In genomic region chrX:107741318-107741813, GRCh38 we compare ENCODE assay signal across 8 cellular contexts. TPM values are rescaled to one million over a fixed set of nuclear protein-coding genes. Genes with fewer than 3 reads are reported as not detected.
DNase-seq lines count a peak whose midpoint lies in the region; ATAC-seq, FAIRE-seq and TF ChIP-seq lines count a peak whose summit lies in the region.

No MANE protein-coding gene starts in this region.

- H3K36me3 ChIP-seq in keratinocyte (ENCODE audit: control insufficient read depth in 2 of 2, extremely low read depth in 1 of 2, insufficient read depth in 2 of 2, low read length in 2 of 2) (no peaks in the 10 kb centered on the region), tibial nerve (no peaks in the 10 kb centered on the region)

- TF ChIP-seq CTCF in AG04450 (IDR thresholded peaks at IDR 0.05; ENCODE audit: low read depth, low read length), result no peak
- no peak for TF ChIP-seq CTCF in keratinocyte (optimal IDR thresholded peaks at IDR 0.05 in 1 of 3, IDR thresholded peaks at IDR 0.05 in 1 of 3, conservative IDR thresholded peaks at IDR 0.05 in 1 of 3; ENCODE audit: extremely low read depth in 1 of 3, insufficient read depth in 2 of 3, low read length in 3 of 3)
- no peak for TF ChIP-seq CTCF in tibial nerve (IDR thresholded peaks at IDR 0.05)

- TF ChIP-seq EP300 in tibial nerve (IDR thresholded peaks at IDR 0.05), result no peak

- no peaks in the 10 kb centered on the region for H4K20me1 ChIP-seq in keratinocyte (ENCODE audit: control insufficient read depth, extremely low read depth, insufficient read depth, low read length)

- CTCF ChIA-PET in AG04450 (lab: Charles Lee), result interaction anchor here (0.5 to 1.5 kb wide), 2 partner anchors 36 to 87 kb away, joined by 3 read pairs; partner anchors contain the start of gene NCBP2L

- POLR2A ChIA-PET in AG04450 (lab: Yijun Ruan, JAX), result no interaction called here

- H3K27me3 Mint-ChIP-seq in T-helper 1 cell treated with Interleukin-12 subunit alpha and Interleukin-12 subunit beta and Interleukin-4 antibody, amounts not matched to agents 30 μg/mL and 1 μg/mL, for 36 hours (ENCODE audit: low read depth), result no peaks in the 10 kb centered on the region

- peaks cover 2% of the 10 kb centered on the region for H3K36me3 Mint-ChIP-seq in T-helper 1 cell treated with Interleukin-12 subunit alpha and Interleukin-12 subunit beta and Interleukin-4 antibody, amounts not matched to agents 30 μg/mL and 1 μg/mL, for 36 hours (ENCODE audit: low read depth)

- H3K9me3 Mint-ChIP-seq in T-helper 1 cell treated with Interleukin-12 subunit alpha and Interleukin-12 subunit beta and Interleukin-4 antibody, amounts not matched to agents 30 μg/mL and 1 μg/mL, for 36 hours, result no peaks in the 10 kb centered on the region

- H3K27me3 ChIP-seq in AG04450 (ENCODE audit: control insufficient read depth, insufficient read depth, low read length), result peaks cover 9% of the 10 kb centered on the region
- no peaks in the 10 kb centered on the region for H3K27me3 ChIP-seq in keratinocyte (ENCODE audit: control insufficient read depth, extremely low read depth, insufficient read depth, low read length)
- H3K27me3 ChIP-seq in tibial nerve, result peaks cover 0 to 10% of the 10 kb centered on the region in 2 donors

- ATAC-seq in GM21515 (IDR thresholded peaks at IDR 0.05; ENCODE audit: unreplicated experiment), result peak; percentile 17
- ATAC-seq in GM21737 (IDR thresholded peaks at IDR 0.05; ENCODE audit: unreplicated experiment), result no peak

- 9 to 25% methylated on average over 7 of the region's 7 CpGs for WGBS in tibial nerve, 2 donors

- peak overlapping the region; percentile 29 for H3K9ac ChIP-seq in keratinocyte (ENCODE audit: control insufficient read depth, extremely low read depth, insufficient read depth, low read length)

- no peaks in the 10 kb centered on the region for H3K79me2 ChIP-seq in keratinocyte (ENCODE audit: control insufficient read depth, insufficient read depth, low read length)

- H3K4me1 ChIP-seq in keratinocyte (ENCODE audit: control insufficient read depth, extremely low read depth, insufficient read depth, low read length) (peaks cover 31% of the 10 kb centered on the region), tibial nerve (peaks cover 0 to 91% (median 49%) of the 10 kb centered on the region in 4 donors)

- DNase-seq in AG04450 (ENCODE audit: low read depth, low spot score) (no peak), keratinocyte (ENCODE audit: low read depth, low spot score) (no peak), tibial nerve (ENCODE audit: low spot score in 2 of 2) (no peak), NCI-H2107 (lab: John Stamatoyannopoulos, UW) (no peak), H4 (ENCODE audit: low spot score) (no peak)

- no peak overlapping the region for H3K27ac ChIP-seq in AG04450 (ENCODE audit: low read depth, low read length)
- H3K27ac ChIP-seq in keratinocyte (ENCODE audit: control insufficient read depth, insufficient read depth, low read length), result peak overlapping the region; percentile 48
- peak overlapping the region; percentile 89 to 97 (median 94) for H3K27ac ChIP-seq in tibial nerve

- dilution Hi-C loops in keratinocyte (cut with MboI; ENCODE audit: extremely low pct_ligation_motif_present, low sequenced_read_pairs), result no loop called here

- peak overlapping the region; percentile 86 for H3K4me3 Mint-ChIP-seq in T-helper 1 cell treated with Interleukin-12 subunit alpha and Interleukin-12 subunit beta and Interleukin-4 antibody, amounts not matched to agents 30 μg/mL and 1 μg/mL, for 36 hours

- H3K4me3 ChIP-seq in AG04450 (ENCODE audit: low read depth, low read length) (peak overlapping the region; percentile 36; the same call in 1 of the 2 replicates), keratinocyte (ENCODE audit: control insufficient read depth in 2 of 3, extremely low read depth in 1 of 3, insufficient read depth in 2 of 3, low read depth in 1 of 3, low read length in 3 of 3) (no peak overlapping the region), tibial nerve (peak overlapping the region in 1 of 4 donors; percentile 29)

- peaks cover 12% of the 10 kb centered on the region for H3K4me1 Mint-ChIP-seq in T-helper 1 cell treated with Interleukin-12 subunit alpha and Interleukin-12 subunit beta and Interleukin-4 antibody, amounts not matched to agents 30 μg/mL and 1 μg/mL, for 36 hours (ENCODE audit: low read depth)

- H3K9me3 ChIP-seq in AG04450 (ENCODE audit: control insufficient read depth, insufficient read depth, low read length) (no peaks in the 10 kb centered on the region), keratinocyte (ENCODE audit: control insufficient read depth, low read depth, low read length) (no peaks in the 10 kb centered on the region), tibial nerve (no peaks in the 10 kb centered on the region)

- peak overlapping the region; percentile 71 for H3K4me2 ChIP-seq in keratinocyte (ENCODE audit: control insufficient read depth, extremely low read depth, insufficient read depth, low read depth, low read length)

- TF ChIP-seq POLR2A in tibial nerve (IDR thresholded peaks at IDR 0.05), result no peak

- H3K27ac Mint-ChIP-seq in T-helper 1 cell treated with Interleukin-12 subunit alpha and Interleukin-12 subunit beta and Interleukin-4 antibody, amounts not matched to agents 30 μg/mL and 1 μg/mL, for 36 hours, result peak overlapping the region; percentile 98

- no peak overlapping the region for H2AFZ ChIP-seq in keratinocyte (ENCODE audit: control insufficient read depth, low read length)

- no peak for FAIRE-seq in keratinocyte (lab: Jason Lieb, UNC)

- no peaks in the 10 kb centered on the region for H3K9me1 ChIP-seq in keratinocyte (ENCODE audit: control insufficient read depth, extremely low read depth, insufficient read depth, low read length)

RNA-seq across cellular contexts. Expression of gene TSC22D3, which starts 34.2 kb away (rescaled TPM):
- polyA plus RNA-seq in AG04450 (2011; rRNA removed), result 22.4 and 25.3 TPM in 2 replicates
- 12.5 and 14.5 TPM in 2 replicates for polyA minus RNA-seq in AG04450 (2011; rRNA and poly(A)+ RNA removed)
- polyA plus RNA-seq in keratinocyte, result 24.6 to 48.5 TPM (median 35.8 TPM) in 3 replicates
- polyA plus RNA-seq in keratinocyte (2011; ENCODE audit: low read depth), result 30.8 TPM
- polyA plus RNA-seq in keratinocyte (2011; cell fraction: cytosol; rRNA removed), result 23.4 and 26.0 TPM in 2 replicates
- polyA plus RNA-seq in keratinocyte (2011; cell fraction: nucleus; rRNA removed), result 34.7 and 43.5 TPM in 2 replicates
- polyA plus RNA-seq in keratinocyte (2012; ENCODE audit: low replicate concordance), result 15.8 and 47.8 TPM in 2 replicates
- 8.2 to 23.7 TPM (median 22.4 TPM) in 3 replicates for polyA minus RNA-seq in keratinocyte
- 16.7 TPM for polyA minus RNA-seq in keratinocyte (2011; cell fraction: cytosol; rRNA and poly(A)+ RNA removed)
- 16.8 and 17.8 TPM in 2 replicates for polyA minus RNA-seq in keratinocyte (2011; cell fraction: nucleus; rRNA and poly(A)+ RNA removed)
- 1,000 to 10,000 TPM; 1,744 to 2,802 (median 2,261) TPM for total RNA-seq in tibial nerve
- 20.5 and 22.0 TPM in 2 replicates for total RNA-seq in H4 (2014; rRNA removed; shearing (Covaris generic))

RNA-seq across cellular contexts. Expression of gene NCBP2L, which starts 36.2 kb away (rescaled TPM):
- polyA plus RNA-seq in AG04450 (2011; rRNA removed), result not detected in 2 replicates
- polyA minus RNA-seq in AG04450 (2011; rRNA and poly(A)+ RNA removed), result not detected in 2 replicates
- not detected in 3 replicates for polyA plus RNA-seq in keratinocyte
- not detected for polyA plus RNA-seq in keratinocyte (2011; ENCODE audit: low read depth)
- polyA plus RNA-seq in keratinocyte (2011; cell fraction: cytosol; rRNA removed), result not detected in 2 replicates
- polyA plus RNA-seq in keratinocyte (2011; cell fraction: nucleus; rRNA removed), result not detected in 2 replicates
- not detected in 2 replicates for polyA plus RNA-seq in keratinocyte (2012; ENCODE audit: low replicate concordance)
- polyA minus RNA-seq in keratinocyte, result not detected in 3 replicates
- not detected for polyA minus RNA-seq in keratinocyte (2011; cell fraction: cytosol; rRNA and poly(A)+ RNA removed)
- not detected in 2 replicates for polyA minus RNA-seq in keratinocyte (2011; cell fraction: nucleus; rRNA and poly(A)+ RNA removed)
- not detected for total RNA-seq in tibial nerve
- total RNA-seq in H4 (2014; rRNA removed; shearing (Covaris generic)), result not detected in 2 replicates

Comparison
In these comparisons a context has a peak if more than half of its experiments do, and no peak if none do; other contexts are left out.
1. RNA of gene TSC22D3, which starts 34.2 kb away (total RNA-seq): 1,744 to 2,802 TPM in tibial nerve; 20.5 to 22.0 TPM in H4; every median in the first group is over 10 times any median in the second.